23 cellular contexts compared by ENCODE assay signal in the genomic region with DNA sequence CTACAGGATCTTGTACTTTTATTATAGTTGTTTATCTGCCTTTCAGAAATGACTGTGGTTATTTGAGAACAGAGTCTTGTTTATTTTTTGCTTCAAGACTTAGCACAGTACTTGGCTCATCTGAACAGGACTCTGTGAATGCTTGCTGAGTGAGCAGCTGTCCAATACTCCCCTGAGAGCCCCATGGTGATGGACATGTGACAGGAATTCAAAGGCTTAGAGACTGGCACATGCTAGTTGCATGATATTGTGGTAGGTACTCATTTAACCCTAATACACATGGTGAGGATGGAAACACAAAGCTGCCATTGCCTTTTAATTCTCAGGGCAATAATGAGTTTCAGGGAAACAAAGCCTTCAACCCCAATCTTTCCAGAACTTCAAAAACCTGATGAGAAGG.
DNase-seq lines count a peak whose midpoint lies in the region; TF ChIP-seq lines count a peak whose summit lies in the region.
"Had no signal": no experiment of that assay in that cellular context is flagged by ENCODE, and none has a peak within 500 bp of the region (broad histone marks: within the 10 kb centered on the region; RNA-seq: fewer than 3 reads in every experiment).

No MANE protein-coding gene starts in this region.

- intact Hi-C loops in lower leg skin (cut with DNase I; ENCODE audit: low total_unique reads), result no loop called here

- H3K36me3 ChIP-seq in SJCRH30, result peaks cover 3% of the 10 kb centered on the region
- H3K36me3 ChIP-seq: heart left ventricle, MG63, spleen, thoracic aorta, WERI-Rb-1 had no signal

- H3K27ac Mint-ChIP-seq in glutamatergic neuron (ENCODE audit: unreplicated experiment), result peak overlapping the region; percentile 71
- H3K27ac Mint-ChIP-seq: activated naive CD4-positive, alpha-beta T cell treated with anti-CD3 and anti-CD28 coated beads, Interleukin-2, amount 10 ng/mL, durations not matched to agents 7 days and 5 days; activated T-helper 1 cell treated with anti-CD3 and anti-CD28 coated beads, Interleukin-12 subunit alpha, Interleukin-12 subunit beta, Interleukin-2, Interleukin-4 antibody, amounts not matched to agents 30 ng/mL and 10 ng/mL and 1 ng/mL, durations not matched to agents 14 hours and 24 hours and 36 hours; naive thymus-derived CD8-positive, alpha-beta T cell; stimulated activated memory B cell treated with anti-CD40 and anti-IgM and Interleukin-4, amounts not matched to agents 10 μg/mL and 1 μg/mL and 100 μg/mL, for 72 hours had no signal

- H3K9me3 ChIP-seq in SJCRH30 (replicated peaks), result no peaks in the 10 kb centered on the region
- H3K9me3 ChIP-seq: MG63, spleen, thoracic aorta had no signal

- peak; percentile 8 for DNase-seq in G401 (ENCODE audit: low spot score)
- DNase-seq in SJCRH30, result peak; percentile 31 to 57
- no peak for DNase-seq in glutamatergic neuron
- no peak for DNase-seq in SIG-M5 (lab: John Stamatoyannopoulos, UW)
- DNase-seq in lower leg skin (ENCODE audit: low spot score in 2 of 2), result no peak
- no peak for DNase-seq in HCEC 1CT
- DNase-seq: activated naive CD4-positive, alpha-beta T cell treated with anti-CD3 and anti-CD28 coated beads, Interleukin-2, amount 10 ng/mL, durations not matched to agents 7 days and 5 days; CD4-positive, alpha-beta memory T cell; central memory CD4-positive, alpha-beta T cell; GM23248; heart left ventricle; left colon; MG63; naive thymus-derived CD8-positive, alpha-beta T cell; NCI-H2081 treated with DMSO at 0.1 percent for 48 hours; spleen; stimulated activated CD4-positive, alpha-beta T cell treated with anti-CD3 and anti-CD28 coated beads, Interleukin-2, amount 100 ng/mL, for 48 hours; WERI-Rb-1 had no signal

- H3K27me3 Mint-ChIP-seq in glutamatergic neuron (ENCODE audit: unreplicated experiment), result peaks cover 3% of the 10 kb centered on the region
- H3K27me3 Mint-ChIP-seq: stimulated activated memory B cell treated with anti-CD40 and anti-IgM and Interleukin-4, amounts not matched to agents 10 μg/mL and 1 μg/mL and 100 μg/mL, for 72 hours had no signal

- H3K27ac ChIP-seq in SJCRH30, result peak overlapping the region; percentile 60
- peak overlapping the region; percentile 90 for H3K27ac ChIP-seq in temporal lobe (ENCODE audit: low read depth, low read length)
- H3K27ac ChIP-seq: GM23248, heart left ventricle, RWPE1, spleen, thoracic aorta, WERI-Rb-1 had no signal

- H3K4me3 Mint-ChIP-seq in glutamatergic neuron (ENCODE audit: unreplicated experiment), result peak overlapping the region; percentile 24
- H3K4me3 Mint-ChIP-seq: activated naive CD4-positive, alpha-beta T cell treated with anti-CD3 and anti-CD28 coated beads, Interleukin-2, amount 10 ng/mL, durations not matched to agents 7 days and 5 days; activated T-helper 1 cell treated with anti-CD3 and anti-CD28 coated beads, Interleukin-12 subunit alpha, Interleukin-12 subunit beta, Interleukin-2, Interleukin-4 antibody, amounts not matched to agents 30 ng/mL and 10 ng/mL and 1 ng/mL, durations not matched to agents 14 hours and 24 hours and 36 hours; CD4-positive, alpha-beta memory T cell; naive thymus-derived CD8-positive, alpha-beta T cell; stimulated activated memory B cell treated with anti-CD40 and anti-IgM and Interleukin-4, amounts not matched to agents 10 μg/mL and 1 μg/mL and 100 μg/mL, for 72 hours had no signal

- peaks cover 21% of the 10 kb centered on the region for H3K4me1 Mint-ChIP-seq in glutamatergic neuron (ENCODE audit: low read depth, unreplicated experiment)
- H3K4me1 Mint-ChIP-seq: stimulated activated memory B cell treated with anti-CD40 and anti-IgM and Interleukin-4, amounts not matched to agents 10 μg/mL and 1 μg/mL and 100 μg/mL, for 72 hours had no signal

- peaks cover 3% of the 10 kb centered on the region for H3K9me3 Mint-ChIP-seq in glutamatergic neuron (ENCODE audit: unreplicated experiment)
- H3K9me3 Mint-ChIP-seq: activated naive CD4-positive, alpha-beta T cell treated with anti-CD3 and anti-CD28 coated beads, Interleukin-2, amount 10 ng/mL, durations not matched to agents 7 days and 5 days; activated T-helper 1 cell treated with anti-CD3 and anti-CD28 coated beads, Interleukin-12 subunit alpha, Interleukin-12 subunit beta, Interleukin-2, Interleukin-4 antibody, amounts not matched to agents 30 ng/mL and 10 ng/mL and 1 ng/mL, durations not matched to agents 14 hours and 24 hours and 36 hours; CD4-positive, alpha-beta memory T cell; stimulated activated memory B cell treated with anti-CD40 and anti-IgM and Interleukin-4, amounts not matched to agents 10 μg/mL and 1 μg/mL and 100 μg/mL, for 72 hours had no signal

- H3K27me3 ChIP-seq in SJCRH30, result no peaks in the 10 kb centered on the region
- H3K27me3 ChIP-seq: MG63 had no signal

- H3K4me3 ChIP-seq in SJCRH30 (no peak overlapping the region), lower leg skin (ENCODE audit: low read depth, poor library complexity, severe bottlenecking) (no peak overlapping the region)
- H3K4me3 ChIP-seq: GM23248, heart left ventricle, MG63, spleen, thoracic aorta had no signal

- no peak for TF ChIP-seq POLR2A in lower leg skin (IDR thresholded peaks at IDR 0.05)

- no peaks in the 10 kb centered on the region for H3K36me3 Mint-ChIP-seq in glutamatergic neuron (ENCODE audit: unreplicated experiment)
- H3K36me3 Mint-ChIP-seq: activated naive CD4-positive, alpha-beta T cell treated with anti-CD3 and anti-CD28 coated beads, Interleukin-2, amount 10 ng/mL, durations not matched to agents 7 days and 5 days; CD4-positive, alpha-beta memory T cell; naive thymus-derived CD8-positive, alpha-beta T cell; stimulated activated memory B cell treated with anti-CD40 and anti-IgM and Interleukin-4, amounts not matched to agents 10 μg/mL and 1 μg/mL and 100 μg/mL, for 72 hours had no signal

- H3K4me1 ChIP-seq in SJCRH30, result peaks cover 49% of the 10 kb centered on the region
- H3K4me1 ChIP-seq: spleen had no signal

- TF ChIP-seq CTCF in glutamatergic neuron (IDR thresholded peaks at IDR 0.05; ENCODE audit: partially characterized antibody, unreplicated experiment) (no peak), lower leg skin (IDR thresholded peaks at IDR 0.05) (no peak)

- in situ Hi-C loops in G401 (cut with HindIII; ENCODE audit: low sequenced_read_pairs), result no loop called here

Comparison
In these comparisons a context has a peak if more than half of its experiments do, and no peak if none do; other contexts are left out.
1. DNase-seq: peak in G401 (single experiment) and SJCRH30 (2 of 2); none in glutamatergic neuron (single experiment), SIG-M5 (single experiment), lower leg skin (0 of 2) and HCEC 1CT (single experiment).